Comparison of ENCODE assay signal across 10 cellular contexts in the genomic region with DNA sequence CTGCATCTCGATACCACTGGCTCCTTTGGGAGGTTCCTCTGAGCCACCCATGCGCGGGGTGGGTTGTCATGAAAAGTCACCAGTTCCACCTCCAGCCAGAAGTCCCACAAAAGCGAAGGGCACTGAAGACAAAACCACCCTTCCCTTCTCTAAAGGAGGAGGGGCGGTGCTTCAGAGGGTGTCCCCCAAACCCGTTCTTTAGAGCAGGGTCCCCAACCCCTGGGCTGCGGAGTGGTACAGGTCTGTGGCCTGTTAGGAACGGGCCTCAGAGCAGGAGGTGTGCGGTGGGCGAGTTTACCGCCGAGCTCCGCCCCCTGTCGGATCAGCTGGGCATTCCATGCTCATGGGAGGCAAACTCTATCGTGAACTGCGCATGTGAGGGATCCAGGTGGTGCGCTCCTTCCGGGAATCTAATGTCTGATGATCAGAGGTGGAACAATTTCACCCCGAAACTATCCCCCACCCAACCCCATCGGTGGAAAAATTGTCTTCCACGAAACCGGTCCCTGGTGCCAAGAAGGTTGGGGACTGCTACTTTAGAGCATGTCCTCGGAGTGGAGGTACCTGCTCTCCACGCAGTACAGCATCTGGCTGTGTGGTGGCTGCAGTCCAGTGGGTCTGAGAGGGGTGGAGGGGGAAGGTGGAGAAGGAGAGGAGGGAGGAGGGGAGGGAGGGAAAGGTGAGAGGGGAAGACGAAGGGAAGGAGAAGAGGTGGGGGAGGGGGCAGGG.
DNase-seq lines count a peak whose midpoint lies in the region; ATAC-seq and TF ChIP-seq lines count a peak whose summit lies in the region.
"Had no signal": no experiment of that assay in that cellular context is flagged by ENCODE, and none has a peak within 500 bp of the region (broad histone marks: within the 10 kb centered on the region; RNA-seq: fewer than 3 reads in every experiment).

No MANE protein-coding gene starts in this region.

- H3K9me2 ChIP-seq in MM.1S (replicated peaks; ENCODE audit: insufficient read depth, low read length): no peaks in the 10 kb centered on the region

- no peaks in the 10 kb centered on the region for H3K9me3 ChIP-seq in MM.1S (replicated peaks; ENCODE audit: insufficient read depth, low read length)

- H3K36me3 ChIP-seq in MM.1S (replicated peaks; ENCODE audit: insufficient read depth, low read length): no peaks in the 10 kb centered on the region

- H3K4me3 ChIP-seq in MM.1S (ENCODE audit: low read length) (no peak overlapping the region; the same call in 1 of the 2 replicates), epithelial cell of esophagus (ENCODE audit: low read length) (peak overlapping the region; percentile 31)
- H3K4me3 ChIP-seq: lung had no signal

- no peaks in the 10 kb centered on the region for H3F3A ChIP-seq in MM.1S (ENCODE audit: insufficient read depth, low read length)

- H3K4me2 ChIP-seq in MM.1S (ENCODE audit: low read depth, low read length): peak overlapping the region; percentile 60

- H3K9ac ChIP-seq in MM.1S (ENCODE audit: low read length): no peak overlapping the region

- no peak for ATAC-seq in HG03521 (IDR thresholded peaks at IDR 0.05; ENCODE audit: unreplicated experiment)

- peak; percentile 81 for DNase-seq in DMS153 treated with DMSO at 0.1 percent for 48 hours (lab: John Stamatoyannopoulos, UW; ENCODE audit: unreplicated experiment)
- DNase-seq in MM.1S: peak; percentile 14
- peak; percentile 52 for DNase-seq in epithelial cell of esophagus (ENCODE audit: low read depth)
- DNase-seq in mucosa of gallbladder (ENCODE audit: low spot score): peak; percentile 31
- no peak for DNase-seq in NCI-H128 (lab: John Stamatoyannopoulos, UW; ENCODE audit: unreplicated experiment)
- DNase-seq in DMS114 treated with DMSO at 0.1 percent for 48 hours (lab: John Stamatoyannopoulos, UW; ENCODE audit: unreplicated experiment): no peak
- no peak for DNase-seq in GF-D8 (lab: John Stamatoyannopoulos, UW)
- DNase-seq: NCI-H1105 had no signal

- H3K27me3 ChIP-seq in MM.1S (replicated peaks; ENCODE audit: insufficient read depth, low read length): 0 out of 2 replicates have a peak, but pooled peaks cover 6% of the 10 kb centered on the region

- peak; percentile 50 for TF ChIP-seq CTCF in MM.1S (IDR thresholded peaks at IDR 0.05; ENCODE audit: low read length)
- TF ChIP-seq CTCF in epithelial cell of esophagus (IDR thresholded peaks at IDR 0.05; ENCODE audit: insufficient read depth, low read depth, low read length, missing control alignments): peak; percentile 56

- H3K79me2 ChIP-seq in MM.1S (ENCODE audit: low read length): no peaks in the 10 kb centered on the region

- no peaks in the 10 kb centered on the region for H4K20me1 ChIP-seq in MM.1S (ENCODE audit: insufficient read depth, low read length)

- peak overlapping the region; percentile 65; the same call in 1 of the 2 replicates for H2AFZ ChIP-seq in MM.1S (ENCODE audit: low read length)

- no peaks in the 10 kb centered on the region for H3K4me1 ChIP-seq in MM.1S (ENCODE audit: low read length)

- no peak overlapping the region for H3K27ac ChIP-seq in MM.1S (ENCODE audit: low read length)

Comparison
In these comparisons a context has a peak if more than half of its experiments do, and no peak if none do; other contexts are left out.
1. DNase-seq: peak in DMS153 treated with DMSO at 0.1 percent for 48 hours (single experiment), MM.1S (single experiment), epithelial cell of esophagus (single experiment) and mucosa of gallbladder (single experiment); none in NCI-H128 (single experiment), DMS114 treated with DMSO at 0.1 percent for 48 hours (single experiment) and GF-D8 (single experiment).